ENCODE assay signal across 2 cellular contexts in genomic region chr1:47294863-47295262, GRCh38. TPM values are rescaled to one million over a fixed set of nuclear protein-coding genes. Genes with fewer than 3 reads are reported as not detected.
DNase-seq lines count a peak whose midpoint lies in the region; ATAC-seq, FAIRE-seq and TF ChIP-seq lines count a peak whose summit lies in the region.
"Not testable (repeated sequence)": the region's sequence is repeated elsewhere in the genome, so short reads cannot be mapped to it uniquely, and the experiment has no call there.

No MANE protein-coding gene starts in this region.

- not testable (repeated sequence) for DNase-seq in IMR-90; K562 (ENCODE audit: extremely low read depth in 1 of 4, low spot score in 3 of 4)

- CTCF ChIA-PET in IMR-90 (lab: Yijun Ruan, JAX); K562 (lab: Yijun Ruan, JAX; ENCODE audit: low intra/inter-chr PET ratio): not testable (repeated sequence)

- not testable (repeated sequence) for H3K14ac ChIP-seq in IMR-90 (replicated peaks; ENCODE audit: low read depth, low read length)

- TF ChIP-seq POLR2A in IMR-90 (IDR thresholded peaks at IDR 0.05; ENCODE audit: low read depth, low read length): not testable (repeated sequence)
- peak; percentile 54; the same call in 1 of the 2 replicates for TF ChIP-seq POLR2A in K562 (conservative IDR thresholded peaks at IDR 0.05)

- not testable (repeated sequence) for H3K9ac ChIP-seq in IMR-90 (ENCODE audit: low read depth, low read length); K562 (ENCODE audit: insufficient read depth in 1 of 2, low read depth in 2 of 2, low read length in 2 of 2)

- not testable (repeated sequence) for H3K23ac ChIP-seq in IMR-90 (ENCODE audit: low read depth, low read length)

- not testable (repeated sequence) for H3K36me3 ChIP-seq in IMR-90 (ENCODE audit: control insufficient read depth, insufficient read depth, low read length)
- peaks cover 88% of the 10 kb centered on the region for H3K36me3 ChIP-seq in K562 (ENCODE audit: control insufficient read depth, insufficient read depth, low read length)

- not testable (repeated sequence) for H3K9me3 ChIP-seq in IMR-90 (ENCODE audit: control insufficient read depth, insufficient read depth, low read length); K562 (replicated peaks; ENCODE audit: control insufficient read depth, insufficient read depth, low read depth, low read length)

- POLR2A ChIA-PET in IMR-90 (lab: Charles Lee; ENCODE audit: unreplicated experiment): not testable (repeated sequence)
- POLR2A ChIA-PET in K562 (lab: Yijun Ruan, JAX): interaction anchor here (1.0 to 2.6 kb wide), 5 partner anchors 14 to 39 kb away, joined by 3 to 13 read pairs (median 3); partner anchors contain the start of genes CMPK1 and STIL

- not testable (repeated sequence) for H4K5ac ChIP-seq in IMR-90 (ENCODE audit: low read depth, low read length)

- not testable (repeated sequence) for H4K20me1 ChIP-seq in IMR-90 (ENCODE audit: insufficient read depth, low read length); K562 (replicated peaks; ENCODE audit: control insufficient read depth, insufficient read depth, low read length)

- H2BK120ac ChIP-seq in IMR-90 (ENCODE audit: low read depth, low read length): peak overlapping the region; percentile 40; the same call in 1 of the 2 replicates

- not testable (repeated sequence) for H2BK5ac ChIP-seq in IMR-90 (ENCODE audit: low read depth, low read length, poor library complexity, severe bottlenecking)

- not testable (repeated sequence) for H3K56ac ChIP-seq in IMR-90 (ENCODE audit: extremely low read depth, insufficient read depth, low read length)

- not testable (repeated sequence) for H2AFZ ChIP-seq in IMR-90 (replicated peaks; ENCODE audit: low read length, poor library complexity); K562 (ENCODE audit: low read depth, low read length)

- not testable (repeated sequence) for H4K8ac ChIP-seq in IMR-90 (ENCODE audit: low read depth in 2 of 2, low read length in 2 of 2)

- H3K27ac ChIP-seq in IMR-90 (ENCODE audit: insufficient read depth, low read length): peak overlapping the region; percentile 84; the same call in 1 of the 2 replicates
- H3K27ac ChIP-seq in K562 (ENCODE audit: extremely low read depth, low read depth, low read length): not testable (repeated sequence)

- H2BK20ac ChIP-seq in IMR-90 (ENCODE audit: low read depth, low read length): not testable (repeated sequence)

- BruUV-seq in IMR-90 (replicated peaks; lab: Mats Ljungman, UMichigan); K562 (replicated peaks; lab: Mats Ljungman, UMichigan): not testable (repeated sequence)

- H4K91ac ChIP-seq in IMR-90 (ENCODE audit: insufficient read depth, low read depth, low read length): not testable (repeated sequence)

- H3K79me2 ChIP-seq in K562 (ENCODE audit: control insufficient read depth, insufficient read depth, low read length): not testable (repeated sequence)

- FAIRE-seq in K562 (lab: Jason Lieb, UNC): not testable (repeated sequence)

- H3K4me1 ChIP-seq in IMR-90 (ENCODE audit: control insufficient read depth, insufficient read depth, low read length); K562 (replicated peaks in 1 of 2; ENCODE audit: control insufficient read depth in 2 of 2, insufficient read depth in 2 of 2, low read length in 2 of 2): not testable (repeated sequence)

- H2BK15ac ChIP-seq in IMR-90 (ENCODE audit: low read depth, low read length): not testable (repeated sequence)

- not testable (repeated sequence) for H3K9me1 ChIP-seq in IMR-90 (ENCODE audit: insufficient read depth, low read length); K562 (ENCODE audit: control insufficient read depth, insufficient read depth, low read length)

- H2AK9ac ChIP-seq in IMR-90 (replicated peaks; ENCODE audit: low read depth, low read length, poor library complexity): not testable (repeated sequence)

- WGBS in IMR-90 (ENCODE audit: extremely low coverage in 2 of 2, insufficient read length in 1 of 2), 2 experiments: 96% methylated on average over 4 of the region's 6 CpGs; no CpG with 5 or more reads in 1 of the 2 experiments
- WGBS in K562 (ENCODE audit: insufficient coverage, low coverage, missing lambda C conversion rate): 96% methylated on average over 6 of the region's 6 CpGs

- dilution Hi-C loops in IMR-90 (cut with HindIII; ENCODE audit: low sequenced_read_pairs, unreplicated experiment): not testable (repeated sequence)

- not testable (repeated sequence) for TF ChIP-seq EP300 in K562 (IDR thresholded peaks at IDR 0.05; ENCODE audit: low read length)

- not testable (repeated sequence) for ATAC-seq in IMR-90 (ENCODE audit: low read depth); K562

- H3K4me3 ChIP-seq in IMR-90 (ENCODE audit: insufficient read depth, low read depth, low read length); K562: not testable (repeated sequence)

- H3K27me3 ChIP-seq in IMR-90 (ENCODE audit: control insufficient read depth, insufficient read depth, low read length); K562 (ENCODE audit: control insufficient read depth in 2 of 2, insufficient read depth in 2 of 2, low read length in 2 of 2): not testable (repeated sequence)

- not testable (repeated sequence) for H2AK5ac ChIP-seq in IMR-90 (ENCODE audit: low read depth, low read length)

- in situ Hi-C loops in IMR-90 (cut with MboI; ENCODE audit: low sequenced_read_pairs); K562 (cut with MboI): not testable (repeated sequence)

- not testable (repeated sequence) for H3K4ac ChIP-seq in IMR-90 (ENCODE audit: low read depth, low read length)

- intact Hi-C loops in IMR-90 (cut with micrococcal nuclease); K562 (cut with micrococcal nuclease): not testable (repeated sequence)

- peak overlapping the region; percentile 30; the same call in 1 of the 2 replicates for H3K18ac ChIP-seq in IMR-90 (ENCODE audit: low read depth, low read length)

- TF ChIP-seq CTCF in IMR-90 (conservative IDR thresholded peaks at IDR 0.05; ENCODE audit: low read depth, low read length); K562 (IDR thresholded peaks at IDR 0.05 in 2 of 3, conservative IDR thresholded peaks at IDR 0.05 in 1 of 3; ENCODE audit: insufficient read depth in 2 of 3, low read depth in 1 of 3, low read length in 3 of 3): not testable (repeated sequence)

- H3K79me1 ChIP-seq in IMR-90 (ENCODE audit: low read depth in 1 of 2, low read length in 2 of 2): not testable (repeated sequence)

- TF ChIP-seq RAD21 in IMR-90 (IDR thresholded peaks at IDR 0.05; ENCODE audit: low read length); K562 (CRISPR knock-in tag; conservative IDR thresholded peaks at IDR 0.05 in 1 of 2, IDR thresholded peaks at IDR 0.05 in 1 of 2): not testable (repeated sequence)

- not testable (repeated sequence) for H3K4me2 ChIP-seq in IMR-90 (ENCODE audit: low read depth, low read length); K562 (ENCODE audit: insufficient read depth, low read length)

RNA-seq across cellular contexts. Expression of gene STIL, which starts 19.1 kb away (rescaled TPM):
- total RNA-seq in IMR-90 (2012; rRNA removed) (17.2 and 19.2 TPM in 2 replicates), K562 (2014; rRNA removed) (28.8 and 35.7 TPM in 2 replicates), K562 (2014; rRNA removed; fragmentation: Illumina TruSeq; extraction: Trizol) (56.8 and 67.8 TPM in 2 replicates), K562 (2015; rRNA removed; fragmentation: Illumina TruSeq; extraction: Trizol) (49.7 and 52.0 TPM in 2 replicates), K562 (2021) (39.6 and 41.1 TPM in 2 replicates)
- polyA plus RNA-seq in IMR-90 (2012; rRNA removed) (5.8 and 6.8 TPM in 2 replicates), K562 (2011; rRNA removed) (75.0 and 77.4 TPM in 2 replicates), K562 (2014; fragmentation: Illumina TruSeq; extraction: Trizol) (43.4 and 48.1 TPM in 2 replicates), K562 (2014; fragmentation: Nextera tagmentation; extraction: Ambion mirVana) (10 to 100 TPM; 10.5 to 17.5 TPM), K562 (2014; rRNA removed) (31.3 and 33.8 TPM in 2 replicates)
- polyA plus RNA-seq in IMR-90 (2012; cell fraction: cytosol; rRNA removed): 1.5 and 3.8 TPM in 2 replicates
- 1.8 and 7.2 TPM in 2 replicates for polyA plus RNA-seq in IMR-90 (2012; cell fraction: nucleus; rRNA removed; ENCODE audit: low replicate concordance)
- total RNA-seq in K562 (2011; cell fraction: chromatin; rRNA removed; ENCODE audit: low replicate concordance): 163 and 354 TPM in 2 replicates
- 63.7 and 103 TPM in 2 replicates for total RNA-seq in K562 (2011; cell fraction: nucleolus; rRNA removed)
- total RNA-seq in K562 (2011; cell fraction: nucleoplasm; rRNA removed): 154 and 164 TPM in 2 replicates
- 22.5 and 40.5 TPM in 2 replicates for polyA plus RNA-seq in K562 (2011; cell fraction: cytosol; rRNA removed)
- polyA plus RNA-seq in K562 (2011; cell fraction: nucleus; rRNA removed): 48.5 and 62.6 TPM in 2 replicates
- 22.3 TPM in 2 replicates for polyA plus RNA-seq in K562 (2012)
- polyA minus RNA-seq in K562 (2011; rRNA and poly(A)+ RNA removed): 223 and 224 TPM in 2 replicates
- 33.9 and 37.2 TPM in 2 replicates for polyA minus RNA-seq in K562 (2011; cell fraction: cytosol; rRNA and poly(A)+ RNA removed)
- polyA minus RNA-seq in K562 (2011; cell fraction: nucleus; rRNA and poly(A)+ RNA removed): 34.7 and 68.2 TPM in 2 replicates

RNA-seq across cellular contexts. Expression of gene CMPK1, which starts 38.7 kb away (rescaled TPM):
- 23.1 and 75.3 TPM in 2 replicates for total RNA-seq in IMR-90 (2012; rRNA removed)
- polyA plus RNA-seq in IMR-90 (2012; rRNA removed): 24.0 and 31.9 TPM in 2 replicates
- 9.1 and 14.8 TPM in 2 replicates for polyA plus RNA-seq in IMR-90 (2012; cell fraction: cytosol; rRNA removed)
- 5.9 and 9.6 TPM in 2 replicates for polyA plus RNA-seq in IMR-90 (2012; cell fraction: nucleus; rRNA removed; ENCODE audit: low replicate concordance)
- total RNA-seq in K562 (2011; cell fraction: chromatin; rRNA removed; ENCODE audit: low replicate concordance): 15.9 and 61.9 TPM in 2 replicates
- total RNA-seq in K562 (2011; cell fraction: nucleolus; rRNA removed): 11.5 and 12.6 TPM in 2 replicates
- 42.5 and 72.0 TPM in 2 replicates for total RNA-seq in K562 (2011; cell fraction: nucleoplasm; rRNA removed)
- total RNA-seq in K562 (2014; rRNA removed): 107 TPM in 2 replicates
- total RNA-seq in K562 (2014; rRNA removed; fragmentation: Illumina TruSeq; extraction: Trizol): 197 and 229 TPM in 2 replicates
- total RNA-seq in K562 (2015; rRNA removed; fragmentation: Illumina TruSeq; extraction: Trizol): 175 and 194 TPM in 2 replicates
- 164 and 165 TPM in 2 replicates for total RNA-seq in K562 (2021)
- 70.2 and 89.2 TPM in 2 replicates for polyA plus RNA-seq in K562 (2011; rRNA removed)
- 15.0 and 29.0 TPM in 2 replicates for polyA plus RNA-seq in K562 (2011; cell fraction: cytosol; rRNA removed)
- 9.9 and 19.2 TPM in 2 replicates for polyA plus RNA-seq in K562 (2011; cell fraction: nucleus; rRNA removed)
- 117 and 148 TPM in 2 replicates for polyA plus RNA-seq in K562 (2012)
- 169 and 179 TPM in 2 replicates for polyA plus RNA-seq in K562 (2014; fragmentation: Illumina TruSeq; extraction: Trizol)
- 10 to 100 TPM; 54.5 to 67.3 TPM for polyA plus RNA-seq in K562 (2014; fragmentation: Nextera tagmentation; extraction: Ambion mirVana)
- polyA plus RNA-seq in K562 (2014; rRNA removed): 116 and 126 TPM in 2 replicates
- 92.8 and 128 TPM in 2 replicates for polyA minus RNA-seq in K562 (2011; rRNA and poly(A)+ RNA removed)
- 72.8 and 77.2 TPM in 2 replicates for polyA minus RNA-seq in K562 (2011; cell fraction: cytosol; rRNA and poly(A)+ RNA removed)
- 10.1 and 20.4 TPM in 2 replicates for polyA minus RNA-seq in K562 (2011; cell fraction: nucleus; rRNA and poly(A)+ RNA removed)
